In genomic region chr6:128630213-128630612, GRCh38 we compare ENCODE assay signal across 27 cellular contexts.
A peak's percentile ranks its signal among the peaks of the same experiment; 100 is the strongest.
DNase-seq lines count a peak whose midpoint lies in the region; ATAC-seq, FAIRE-seq and TF ChIP-seq lines count a peak whose summit lies in the region.
"Had no signal": no experiment of that assay in that cellular context is flagged by ENCODE, and none has a peak within 500 bp of the region (broad histone marks: within the 10 kb centered on the region; RNA-seq: fewer than 3 reads in every experiment).

No MANE protein-coding gene starts in this region.

- peaks cover 20% of the 10 kb centered on the region for H3F3A ChIP-seq in PC-9 (ENCODE audit: insufficient read depth, low read depth)

- intact Hi-C loops in heart left ventricle (cut with DNase I) = no loop called here
- intact Hi-C loops in left cardiac atrium (cut with DNase I) = no loop called here
- intact Hi-C loops in PC-9 (cut with micrococcal nuclease; ENCODE audit: unreplicated experiment) = loop anchor here (1.0 kb wide), 2 partner anchors 60 to 110 kb away; partner anchors contain the start of gene PTPRK

- no peaks in the 10 kb centered on the region for H3K9me2 ChIP-seq in PC-9 (ENCODE audit: insufficient read depth)

- H3K4me3 ChIP-seq in heart left ventricle (no peak overlapping the region), PC-9 (no peak overlapping the region)
- H3K4me3 ChIP-seq: A549, gastrocnemius medialis, HAP-1, lung, right lobe of liver, SJCRH30, upper lobe of left lung had no signal

- CTCF ChIA-PET in PC-9 (lab: Charles Lee) = no interaction called here

- POLR2A ChIA-PET in PC-9 (lab: Charles Lee; ENCODE audit: unreplicated experiment) = interaction anchor here (0.6 to 1.1 kb wide), 3 partner anchors 30 to 110 kb away, joined by 4 to 10 read pairs (median 5); partner anchors contain the start of gene PTPRK

- H3K27ac ChIP-seq in heart left ventricle (peak overlapping the region in 3 of 12 donors; percentile 9 to 29 (median 27)), PC-9 (peak overlapping the region; percentile 44), epithelial cell of prostate (no peak overlapping the region)
- H3K27ac ChIP-seq: A549, gastrocnemius medialis, right lobe of liver, SJCRH30, upper lobe of left lung had no signal

- no TSS peak for BruUV-seq in PC-9 (replicated peaks; lab: Mats Ljungman, UMichigan)

- peak overlapping the region; percentile 39 for H3K4me2 ChIP-seq in PC-9
- H3K4me2 ChIP-seq: A549 had no signal

- no peaks in the 10 kb centered on the region for H4K20me1 ChIP-seq in PC-9 (ENCODE audit: insufficient read depth)

- no peak for TF ChIP-seq CTCF in heart left ventricle (IDR thresholded peaks at IDR 0.05)
- no peak for TF ChIP-seq CTCF in PC-9 (conservative IDR thresholded peaks at IDR 0.05)

- DNase-seq in heart left ventricle (no peak), left cardiac atrium (no peak), PC-9 (peak; percentile 75 to 95), epithelial cell of prostate (ENCODE audit: low read depth, low spot score) (peak; percentile 8), KBM-7 (no peak), iPS-NIHi11 (ENCODE audit: low spot score) (no peak), frontal cortex (ENCODE audit: low spot score in 2 of 2) (no peak)
- DNase-seq: activated CD4-positive, CD25-positive, alpha-beta regulatory T cell treated with anti-CD3 and anti-CD28 coated beads, Interleukin-2, amount 50 U/mL, for 72 hours; activated T-cell treated with anti-CD3 and anti-CD28 coated beads, Interleukin-2, amount 50 U/mL, for 1 hour; DMS53; effector CD8-positive, alpha-beta T cell; gastrocnemius medialis; IMR-90; NCI-H2029 treated with DMSO at 0.1 percent for 48 hours; NCI-H82; right lobe of liver; SJCRH30; stimulated activated naive CD8-positive, alpha-beta T cell treated with anti-CD3 and anti-CD28 coated beads, Interleukin-15, amount 100 ng/mL, for 72 hours; T-helper 1 cell; upper lobe of left lung had no signal

- H3K36me3 ChIP-seq in heart left ventricle = no peaks in the 10 kb centered on the region
- no peaks in the 10 kb centered on the region for H3K36me3 ChIP-seq in PC-9 (ENCODE audit: low read depth)
- H3K36me3 ChIP-seq: gastrocnemius medialis, HAP-1, right lobe of liver, SJCRH30, upper lobe of left lung had no signal

- 85 to 96% (median 88%) methylated on average over 3 of the region's 3 CpGs for WGBS in heart left ventricle, 4 donors

- H3K27me3 ChIP-seq in heart left ventricle = no peaks in the 10 kb centered on the region
- H3K27me3 ChIP-seq in PC-9 (ENCODE audit: insufficient read depth, low read depth) = no peaks in the 10 kb centered on the region
- H3K27me3 ChIP-seq: gastrocnemius medialis, right lobe of liver, SJCRH30, upper lobe of left lung had no signal

- TF ChIP-seq POLR2A in heart left ventricle (IDR thresholded peaks at IDR 0.05) = no peak

- ATAC-seq in heart left ventricle (peak in 3 of 4 donors; percentile 32 to 34 (median 33)), left cardiac atrium (no peak), GM21526 (IDR thresholded peaks at IDR 0.05; ENCODE audit: low FRiP score, unreplicated experiment) (no peak)
- ATAC-seq: A549; esophagus mucosa; gastrocnemius medialis; right lobe of liver; stimulated activated naive CD8-positive, alpha-beta T cell treated with anti-CD3 and anti-CD28 coated beads, Interleukin-15, amount 100 ng/mL, for 72 hours had no signal

- no peaks in the 10 kb centered on the region for H3K79me2 ChIP-seq in PC-9 (ENCODE audit: low read depth)

- H3K9me3 ChIP-seq in heart left ventricle (no peaks in the 10 kb centered on the region), PC-9 (ENCODE audit: insufficient read depth, low read depth) (peaks cover 3% of the 10 kb centered on the region; the same call in 1 of the 2 replicates)
- H3K9me3 ChIP-seq: A549, gastrocnemius medialis, HAP-1, right lobe of liver, SJCRH30, upper lobe of left lung had no signal

- in situ Hi-C loops in KBM-7 (cut with MboI; ENCODE audit: low pct_unique_long_range_greater_than_20kb, low sequenced_read_pairs) = no loop called here

- H3K4me1 ChIP-seq in heart left ventricle (peaks cover 0 to 20% (median 0%) of the 10 kb centered on the region in 12 donors), PC-9 (replicated peaks; ENCODE audit: insufficient read depth) (peaks cover 47% of the 10 kb centered on the region)
- H3K4me1 ChIP-seq: A549, gastrocnemius medialis, right lobe of liver, SJCRH30, upper lobe of left lung had no signal

- no peak overlapping the region for H2AFZ ChIP-seq in PC-9

- FAIRE-seq in frontal cortex (lab: Jason Lieb, UNC) = no peak
- FAIRE-seq: A549, colon, islet of Langerhans had no signal

Comparison
In these comparisons a context has a peak if more than half of its experiments do, and no peak if none do; other contexts are left out.
1. ATAC-seq: peak in heart left ventricle (3 of 4); none in left cardiac atrium (0 of 2) and GM21526 (single experiment).
2. DNase-seq: peak in PC-9 (2 of 2) and epithelial cell of prostate (single experiment); none in heart left ventricle (0 of 5), left cardiac atrium (single experiment), KBM-7 (single experiment), iPS-NIHi11 (single experiment) and frontal cortex (0 of 2).